8 cellular contexts compared by ENCODE assay signal in genomic region chr7:140674899-140675701, GRCh38. TPM values are rescaled to one million over a fixed set of nuclear protein-coding genes. Genes with fewer than 3 reads are reported as not detected.
DNase-seq lines count a peak whose midpoint lies in the region; ATAC-seq and TF ChIP-seq lines count a peak whose summit lies in the region.

No MANE protein-coding gene starts in this region.

- ATAC-seq in naive B cell (ENCODE audit: low read depth in 2 of 2): no peak
- no peak for ATAC-seq in HG03175 (IDR thresholded peaks at IDR 0.05; ENCODE audit: unreplicated experiment)
- no peak for ATAC-seq in GM18502 (IDR thresholded peaks at IDR 0.05; ENCODE audit: poor library complexity, unreplicated experiment)
- no peak for ATAC-seq in GM21825 (IDR thresholded peaks at IDR 0.05; ENCODE audit: unreplicated experiment)

- H3K27ac ChIP-seq in endodermal cell (ENCODE audit: low read depth, low read length): no peak overlapping the region

- no peak overlapping the region for H3K4me3 Mint-ChIP-seq in endodermal cell
- H3K4me3 Mint-ChIP-seq in naive B cell: peak overlapping the region in 7 of 8 donors; percentile 61 to 94 (median 90)

- TF ChIP-seq CTCF in BE2C (IDR thresholded peaks at IDR 0.05; ENCODE audit: low read depth, low read length) (peak; percentile 71), GM10248 (IDR thresholded peaks at IDR 0.05; ENCODE audit: control extremely low read depth, extremely low read depth, low read depth, missing control alignments) (peak; percentile 69), endodermal cell (conservative IDR thresholded peaks at IDR 0.05) (peak; percentile 75)

- POLR2A ChIA-PET in GM10248 (lab: Yijun Ruan, JAX): no interaction called here

- peak; percentile 36 for DNase-seq in BE2C
- no peak for DNase-seq in GM10248 (ENCODE audit: extremely low spot score)
- peak; percentile 90 for DNase-seq in RKO (ENCODE audit: low spot score)
- peak; percentile 74 for DNase-seq in endodermal cell
- DNase-seq in naive B cell: no peak

- H3K9ac ChIP-seq in endodermal cell (ENCODE audit: extremely low read depth, low read length, poor library complexity, severe bottlenecking): no peak overlapping the region

- CTCF ChIA-PET in GM10248 (lab: Yijun Ruan, JAX): interaction anchor here (0.9 to 4.2 kb wide), 11 partner anchors 12 to 199 kb away, joined by 3 to 23 read pairs (median 4); no protein-coding TSS in a partner anchor

- H3K36me3 ChIP-seq in BE2C: no peaks in the 10 kb centered on the region
- peaks cover 5% of the 10 kb centered on the region for H3K36me3 ChIP-seq in endodermal cell (ENCODE audit: control insufficient read depth, insufficient read depth, low read length)

- peaks cover 4% of the 10 kb centered on the region for H3K27me3 Mint-ChIP-seq in endodermal cell (ENCODE audit: insufficient read depth)
- no peaks in the 10 kb centered on the region for H3K27me3 Mint-ChIP-seq in naive B cell

- H3K4me3 ChIP-seq in BE2C (ENCODE audit: low read depth, low read length) (no peak overlapping the region), endodermal cell (ENCODE audit: low read length) (no peak overlapping the region)

- H3K4me1 ChIP-seq in BE2C (no peaks in the 10 kb centered on the region), endodermal cell (ENCODE audit: control insufficient read depth, insufficient read depth, low read length) (peaks cover 2% of the 10 kb centered on the region)

- H3K9me3 ChIP-seq in BE2C (no peaks in the 10 kb centered on the region), endodermal cell (ENCODE audit: control insufficient read depth, low read length) (no peaks in the 10 kb centered on the region)

- H3K27me3 ChIP-seq in BE2C: peaks cover 6% of the 10 kb centered on the region; the same call in 1 of the 2 replicates
- no peaks in the 10 kb centered on the region for H3K27me3 ChIP-seq in endodermal cell (ENCODE audit: control insufficient read depth, insufficient read depth, low read length, poor library complexity, severe bottlenecking)

- peaks cover 2% of the 10 kb centered on the region for H3K4me1 Mint-ChIP-seq in endodermal cell
- peaks cover 41 to 57% (median 55%) of the 10 kb centered on the region in 3 donors for H3K4me1 Mint-ChIP-seq in naive B cell

- H3K9me3 Mint-ChIP-seq in endodermal cell: no peaks in the 10 kb centered on the region
- no peaks in the 10 kb centered on the region for H3K9me3 Mint-ChIP-seq in naive B cell

- WGBS in endodermal cell (ENCODE audit: insufficient coverage in 1 of 2, insufficient read length in 1 of 2), 2 experiments: 75 to 81% methylated on average over 5 to 8 of the region's 8 CpGs

- no peak overlapping the region for H3K27ac Mint-ChIP-seq in endodermal cell
- H3K27ac Mint-ChIP-seq in naive B cell: peak overlapping the region; percentile 36 to 96 (median 94)

- H3K36me3 Mint-ChIP-seq in endodermal cell (ENCODE audit: low read depth) (peaks cover 10% of the 10 kb centered on the region), naive B cell (peaks cover 0 to 22% of the 10 kb centered on the region in 2 donors)

RNA-seq across cellular contexts. Expression of gene ADCK2, which starts 2.4 kb away (rescaled TPM):
- 8.0 TPM for polyA plus RNA-seq in BE2C (2012; ENCODE audit: insufficient read depth, insufficient read length, low read depth)
- 10 to 100 TPM; 13.5 to 17.8 TPM for total RNA-seq in endodermal cell
- polyA plus RNA-seq in endodermal cell (2013, experiment 1 of 2): 7.6 TPM
- polyA plus RNA-seq in endodermal cell (2013, experiment 2 of 2): 6.2 TPM
- polyA plus RNA-seq in naive B cell (ENCODE audit: low read depth in 6 of 6): 10 to 100 TPM; 24.4 to 38.8 (median 33.7) TPM

RNA-seq across cellular contexts. Expression of gene NDUFB2, which starts 21.4 kb away (rescaled TPM):
- polyA plus RNA-seq in BE2C (2012; ENCODE audit: insufficient read depth, insufficient read length, low read depth): 305 TPM
- total RNA-seq in endodermal cell: 100 to 1,000 TPM; 180 to 202 TPM
- polyA plus RNA-seq in endodermal cell (2013, experiment 1 of 2): 183 TPM
- 170 TPM for polyA plus RNA-seq in endodermal cell (2013, experiment 2 of 2)
- 100 to 1,000 TPM; 298 to 433 (median 362) TPM for polyA plus RNA-seq in naive B cell (ENCODE audit: low read depth in 6 of 6)

RNA-seq across cellular contexts. Expression of gene DENND2A, which starts 34.5 kb away (rescaled TPM):
- 1.8 TPM for polyA plus RNA-seq in BE2C (2012; ENCODE audit: insufficient read depth, insufficient read length, low read depth)
- total RNA-seq in endodermal cell: 10 to 100 TPM; 28.5 to 40.6 TPM
- polyA plus RNA-seq in endodermal cell (2013, experiment 1 of 2): 26.6 TPM
- polyA plus RNA-seq in endodermal cell (2013, experiment 2 of 2): 30.2 TPM
- polyA plus RNA-seq in naive B cell (ENCODE audit: low read depth in 6 of 6): under 1 TPM in 2 of 6 donors, not detected in 4; 0.30 to 0.98 TPM

Comparison
In these comparisons a context has a peak if more than half of its experiments do, and no peak if none do; other contexts are left out.
1. DNase-seq: peak in BE2C (single experiment), RKO (single experiment) and endodermal cell (single experiment); none in GM10248 (single experiment) and naive B cell (single experiment).
2. Peak in every context shown above with its lines, with median percentiles within 50 percentile points of each other: CTCF ChIP-seq.